In genomic region chr4:3607690-3608514, GRCh38 we compare ENCODE assay signal across 16 cellular contexts.
A peak's percentile ranks its signal among the peaks of the same experiment; 100 is the strongest.
DNase-seq lines count a peak whose midpoint lies in the region; ATAC-seq, FAIRE-seq and TF ChIP-seq lines count a peak whose summit lies in the region.
"Had no signal": no experiment of that assay in that cellular context is flagged by ENCODE, and none has a peak within 500 bp of the region (broad histone marks: within the 10 kb centered on the region; RNA-seq: fewer than 3 reads in every experiment).

No MANE protein-coding gene starts in this region.

- no peaks in the 10 kb centered on the region for H3K36me3 Mint-ChIP-seq in immature natural killer cell
- H3K36me3 Mint-ChIP-seq: memory B cell had no signal

- no peak for FAIRE-seq in kidney (lab: Jason Lieb, UNC)

- peak; percentile 71 for DNase-seq in BE2C
- DNase-seq in DMS 273 (lab: John Stamatoyannopoulos, UW; ENCODE audit: unreplicated experiment): peak; percentile 90
- DNase-seq in NCI-H774 (lab: John Stamatoyannopoulos, UW): peak; percentile 30
- peak; percentile 55 for DNase-seq in kidney
- no peak for DNase-seq in immature natural killer cell
- DNase-seq in stimulated activated CD4-positive, alpha-beta T cell treated with anti-CD3 and anti-CD28 coated beads, Interleukin-4, amount 100 ng/mL, for 4 hours: no peak
- DNase-seq: activated CD4-positive, alpha-beta T cell treated with anti-CD3 and anti-CD28 coated beads, Interleukin-2, amount 50 U/mL, for 48 hours; activated T-cell treated with anti-CD3 and anti-CD28 coated beads, Interleukin-2, amount 50 U/mL, for 48 hours; DMS153; foreskin fibroblast; NCI-H2107; retina had no signal

- H3K27me3 ChIP-seq in BE2C: no peaks in the 10 kb centered on the region

- ATAC-seq in GM19467 (IDR thresholded peaks at IDR 0.05; ENCODE audit: unreplicated experiment): no peak

- H3K9me3 ChIP-seq in BE2C (no peaks in the 10 kb centered on the region), kidney (ENCODE audit: control insufficient read depth in 1 of 2, low read length in 2 of 2) (no peaks in the 10 kb centered on the region)

- intact Hi-C loops in kidney (cut with DNase I): no loop called here

- H3K4me1 Mint-ChIP-seq in immature natural killer cell: no peaks in the 10 kb centered on the region
- H3K4me1 Mint-ChIP-seq: B cell had no signal

- TF ChIP-seq CTCF in BE2C (IDR thresholded peaks at IDR 0.05; ENCODE audit: low read depth, low read length) (no peak), kidney (IDR thresholded peaks at IDR 0.05; ENCODE audit: borderline replicate concordance, extremely low read depth, insufficient read depth) (no peak)

- no peak overlapping the region for H3K9ac ChIP-seq in kidney (ENCODE audit: low read length in 2 of 2)

- no peak overlapping the region for H3K4me3 ChIP-seq in BE2C (ENCODE audit: low read depth, low read length)
- H3K4me3 ChIP-seq in kidney (ENCODE audit: low read length in 2 of 2): no peak overlapping the region

- H3K27ac ChIP-seq in kidney (ENCODE audit: low read depth in 2 of 2, low read length in 2 of 2): no peak overlapping the region

- no peaks in the 10 kb centered on the region for H3K36me3 ChIP-seq in BE2C
- H3K36me3 ChIP-seq in kidney (ENCODE audit: control insufficient read depth in 1 of 2, insufficient read depth in 2 of 2, low read length in 2 of 2): no peaks in the 10 kb centered on the region

- no peak overlapping the region for H3K27ac Mint-ChIP-seq in immature natural killer cell
- H3K27ac Mint-ChIP-seq: B cell, memory B cell had no signal

- H3K4me1 ChIP-seq in BE2C (peaks cover 9% of the 10 kb centered on the region), kidney (ENCODE audit: control insufficient read depth in 1 of 2, insufficient read depth in 1 of 2, low read depth in 1 of 2, low read length in 2 of 2) (peaks cover 0 to 4% of the 10 kb centered on the region in 2 donors)

- H3K9me3 Mint-ChIP-seq in immature natural killer cell: peaks cover 0 to under 1% (median 0%) of the 10 kb centered on the region in 6 donors

- H3K4me3 Mint-ChIP-seq in immature natural killer cell: no peak overlapping the region
- H3K4me3 Mint-ChIP-seq: B cell, memory B cell, neural crest cell had no signal

- H3K27me3 Mint-ChIP-seq in immature natural killer cell (ENCODE audit: low read depth in 3 of 3): peaks cover 0 to 3% (median 0%) of the 10 kb centered on the region in 3 donors
- H3K27me3 Mint-ChIP-seq: B cell had no signal

Comparison
In these comparisons a context has a peak if more than half of its experiments do, and no peak if none do; other contexts are left out.
1. DNase-seq: peak in BE2C (single experiment), DMS 273 (single experiment), NCI-H774 (single experiment) and kidney (single experiment); none in immature natural killer cell (0 of 3) and stimulated activated CD4-positive, alpha-beta T cell treated with anti-CD3 and anti-CD28 coated beads, Interleukin-4, amount 100 ng/mL, for 4 hours (0 of 2).